1 cellular context compared by ENCODE assay signal in the genomic region with DNA sequence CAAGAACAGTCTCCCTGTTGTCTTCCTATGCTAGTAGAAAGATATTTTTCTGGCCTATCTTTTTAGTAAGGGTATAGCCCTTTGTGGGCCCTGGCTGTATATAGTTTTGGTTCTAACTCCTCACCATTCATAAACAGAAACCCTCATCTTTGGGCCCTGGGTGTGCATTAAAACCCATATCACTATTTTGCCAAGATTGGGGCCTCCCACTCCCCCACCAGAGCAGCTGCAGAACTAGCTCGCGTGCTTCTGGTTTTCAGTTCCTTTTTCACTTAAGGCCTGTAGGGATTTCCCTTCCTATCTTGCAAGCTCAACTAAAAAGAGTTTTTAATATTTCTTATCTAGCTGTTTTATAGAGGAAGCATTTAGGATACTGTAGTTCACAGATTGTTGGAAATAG.
TF ChIP-seq lines count a peak whose summit lies in the region.

No MANE protein-coding gene starts in this region.

TF ChIP-seq in GM12878, 131 proteins besides CTCF, POLR2A, EP300 and RAD21 (continued from another document and continues in another):
- TF ChIP-seq REST (IDR thresholded peaks at IDR 0.05; ENCODE audit: low read depth, low read length), result peak; percentile 52; the same call in 1 of the 2 replicates
- peak; percentile 92 for TF ChIP-seq ZBED1 (IDR thresholded peaks at IDR 0.05; ENCODE audit: borderline replicate concordance)
- TF ChIP-seq TAF1 (IDR thresholded peaks at IDR 0.05; ENCODE audit: borderline replicate concordance, low read depth, low read length), result no peak; the same call in 1 of the 2 replicates
- no peak for TF ChIP-seq LARP7 (IDR thresholded peaks at IDR 0.05)
- peak; percentile 96 for TF ChIP-seq TBL1XR1 (IDR thresholded peaks at IDR 0.05; ENCODE audit: low read depth, low read length)
- TF ChIP-seq, protein P1, sequence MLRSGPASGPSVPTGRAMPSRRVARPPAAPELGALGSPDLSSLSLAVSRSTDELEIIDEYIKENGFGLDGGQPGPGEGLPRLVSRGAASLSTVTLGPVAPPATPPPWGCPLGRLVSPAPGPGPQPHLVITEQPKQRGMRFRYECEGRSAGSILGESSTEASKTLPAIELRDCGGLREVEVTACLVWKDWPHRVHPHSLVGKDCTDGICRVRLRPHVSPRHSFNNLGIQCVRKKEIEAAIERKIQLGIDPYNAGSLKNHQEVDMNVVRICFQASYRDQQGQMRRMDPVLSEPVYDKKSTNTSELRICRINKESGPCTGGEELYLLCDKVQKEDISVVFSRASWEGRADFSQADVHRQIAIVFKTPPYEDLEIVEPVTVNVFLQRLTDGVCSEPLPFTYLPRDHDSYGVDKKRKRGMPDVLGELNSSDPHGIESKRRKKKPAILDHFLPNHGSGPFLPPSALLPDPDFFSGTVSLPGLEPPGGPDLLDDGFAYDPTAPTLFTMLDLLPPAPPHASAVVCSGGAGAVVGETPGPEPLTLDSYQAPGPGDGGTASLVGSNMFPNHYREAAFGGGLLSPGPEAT (IDR thresholded peaks at IDR 0.05; ENCODE audit: low read depth), result peak; percentile 94
- TF ChIP-seq BCLAF1 (IDR thresholded peaks at IDR 0.05), result no peak
- TF ChIP-seq ZNF217 (IDR thresholded peaks at IDR 0.05), result no peak
- TF ChIP-seq, protein P2, sequence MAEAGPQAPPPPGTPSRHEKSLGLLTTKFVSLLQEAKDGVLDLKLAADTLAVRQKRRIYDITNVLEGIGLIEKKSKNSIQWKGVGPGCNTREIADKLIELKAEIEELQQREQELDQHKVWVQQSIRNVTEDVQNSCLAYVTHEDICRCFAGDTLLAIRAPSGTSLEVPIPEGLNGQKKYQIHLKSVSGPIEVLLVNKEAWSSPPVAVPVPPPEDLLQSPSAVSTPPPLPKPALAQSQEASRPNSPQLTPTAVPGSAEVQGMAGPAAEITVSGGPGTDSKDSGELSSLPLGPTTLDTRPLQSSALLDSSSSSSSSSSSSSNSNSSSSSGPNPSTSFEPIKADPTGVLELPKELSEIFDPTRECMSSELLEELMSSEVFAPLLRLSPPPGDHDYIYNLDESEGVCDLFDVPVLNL (IDR thresholded peaks at IDR 0.05; ENCODE audit: low read depth, low read length), result no peak
- no peak for TF ChIP-seq ZSCAN29 (IDR thresholded peaks at IDR 0.05)
- peak; percentile 95 for TF ChIP-seq CREM (IDR thresholded peaks at IDR 0.05; ENCODE audit: low read depth)
- TF ChIP-seq ZNF24 (IDR thresholded peaks at IDR 0.05), result 0 out of 2 replicates have a peak, but pooled peaks have one; percentile 62
- TF ChIP-seq IKZF2 (IDR thresholded peaks at IDR 0.05), result peak; percentile 87 to 90
- peak in 1 of 2 experiments; percentile 66; a peak in 1 of 4 replicates for TF ChIP-seq ETV6 (conservative IDR thresholded peaks at IDR 0.05 in 1 of 2, IDR thresholded peaks at IDR 0.05 in 1 of 2; ENCODE audit: borderline replicate concordance in 1 of 2, low read depth in 1 of 2)
- TF ChIP-seq PML (IDR thresholded peaks at IDR 0.05; ENCODE audit: low read length), result peak; percentile 70; the same call in 1 of the 2 replicates
- no peak for TF ChIP-seq SIX5 (IDR thresholded peaks at IDR 0.05; ENCODE audit: low read depth, low read length, severe bottlenecking)
- no peak for TF ChIP-seq WRNIP1 (IDR thresholded peaks at IDR 0.05; ENCODE audit: borderline replicate concordance, low read depth, low read length)
- TF ChIP-seq FOXK2 (IDR thresholded peaks at IDR 0.05), result no peak
- TF ChIP-seq MYB (IDR thresholded peaks at IDR 0.05; ENCODE audit: borderline replicate concordance, low read depth, low read length), result no peak
- no peak for TF ChIP-seq SMAD1 (IDR thresholded peaks at IDR 0.05; ENCODE audit: low read depth, partially characterized antibody)
- TF ChIP-seq RBBP5 (conservative IDR thresholded peaks at IDR 0.05), result no peak
- peak; percentile 99 for TF ChIP-seq NFIC (IDR thresholded peaks at IDR 0.05; ENCODE audit: low read depth, low read length)
- TF ChIP-seq CHD2 (IDR thresholded peaks at IDR 0.05; ENCODE audit: borderline replicate concordance, low read depth, low read length), result peak; percentile 79; the same call in 1 of the 2 replicates
- peak; percentile 95 for TF ChIP-seq PAX5 (IDR thresholded peaks at IDR 0.05; ENCODE audit: borderline replicate concordance, low read depth, low read length)
- no peak for TF ChIP-seq CBX5 (IDR thresholded peaks at IDR 0.05; ENCODE audit: low read depth)
- TF ChIP-seq POU2F2 (IDR thresholded peaks at IDR 0.05; ENCODE audit: borderline replicate concordance, low read depth, low read length), result peak; percentile 92; the same call in 2 of the 3 replicates
- TF ChIP-seq, protein P3, sequence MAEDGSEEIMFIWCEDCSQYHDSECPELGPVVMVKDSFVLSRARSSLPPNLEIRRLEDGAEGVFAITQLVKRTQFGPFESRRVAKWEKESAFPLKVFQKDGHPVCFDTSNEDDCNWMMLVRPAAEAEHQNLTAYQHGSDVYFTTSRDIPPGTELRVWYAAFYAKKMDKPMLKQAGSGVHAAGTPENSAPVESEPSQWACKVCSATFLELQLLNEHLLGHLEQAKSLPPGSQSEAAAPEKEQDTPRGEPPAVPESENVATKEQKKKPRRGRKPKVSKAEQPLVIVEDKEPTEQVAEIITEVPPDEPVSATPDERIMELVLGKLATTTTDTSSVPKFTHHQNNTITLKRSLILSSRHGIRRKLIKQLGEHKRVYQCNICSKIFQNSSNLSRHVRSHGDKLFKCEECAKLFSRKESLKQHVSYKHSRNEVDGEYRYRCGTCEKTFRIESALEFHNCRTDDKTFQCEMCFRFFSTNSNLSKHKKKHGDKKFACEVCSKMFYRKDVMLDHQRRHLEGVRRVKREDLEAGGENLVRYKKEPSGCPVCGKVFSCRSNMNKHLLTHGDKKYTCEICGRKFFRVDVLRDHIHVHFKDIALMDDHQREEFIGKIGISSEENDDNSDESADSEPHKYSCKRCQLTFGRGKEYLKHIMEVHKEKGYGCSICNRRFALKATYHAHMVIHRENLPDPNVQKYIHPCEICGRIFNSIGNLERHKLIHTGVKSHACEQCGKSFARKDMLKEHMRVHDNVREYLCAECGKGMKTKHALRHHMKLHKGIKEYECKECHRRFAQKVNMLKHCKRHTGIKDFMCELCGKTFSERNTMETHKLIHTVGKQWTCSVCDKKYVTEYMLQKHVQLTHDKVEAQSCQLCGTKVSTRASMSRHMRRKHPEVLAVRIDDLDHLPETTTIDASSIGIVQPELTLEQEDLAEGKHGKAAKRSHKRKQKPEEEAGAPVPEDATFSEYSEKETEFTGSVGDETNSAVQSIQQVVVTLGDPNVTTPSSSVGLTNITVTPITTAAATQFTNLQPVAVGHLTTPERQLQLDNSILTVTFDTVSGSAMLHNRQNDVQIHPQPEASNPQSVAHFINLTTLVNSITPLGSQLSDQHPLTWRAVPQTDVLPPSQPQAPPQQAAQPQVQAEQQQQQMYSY (CRISPR knock-in tag; IDR thresholded peaks at IDR 0.05), result no peak
- no peak for TF ChIP-seq KDM1A (IDR thresholded peaks at IDR 0.05; ENCODE audit: borderline replicate concordance)
- TF ChIP-seq SREBF2 (IDR thresholded peaks at IDR 0.05; ENCODE audit: low read length), result no peak
- no peak for TF ChIP-seq STAT3 (IDR thresholded peaks at IDR 0.05; ENCODE audit: low read depth, low read length)
- TF ChIP-seq ESRRA (IDR thresholded peaks at IDR 0.05; ENCODE audit: low read length), result no peak
- TF ChIP-seq, protein P4, sequence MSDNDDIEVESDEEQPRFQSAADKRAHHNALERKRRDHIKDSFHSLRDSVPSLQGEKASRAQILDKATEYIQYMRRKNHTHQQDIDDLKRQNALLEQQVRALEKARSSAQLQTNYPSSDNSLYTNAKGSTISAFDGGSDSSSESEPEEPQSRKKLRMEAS (IDR thresholded peaks at IDR 0.05; ENCODE audit: low read depth, low read length), result no peak
- peak; percentile 52; the same call in 1 of the 2 replicates for TF ChIP-seq GATAD2B (conservative IDR thresholded peaks at IDR 0.05; ENCODE audit: low read depth)
- no peak for TF ChIP-seq SMARCA5 (IDR thresholded peaks at IDR 0.05)
- TF ChIP-seq PKNOX1 (IDR thresholded peaks at IDR 0.05), result no peak
- peak; percentile 45; the same call in 1 of the 2 replicates for TF ChIP-seq CBFB (IDR thresholded peaks at IDR 0.05; ENCODE audit: low read depth)
- TF ChIP-seq ZBTB11 (CRISPR knock-in tag; IDR thresholded peaks at IDR 0.05), result no peak
